In genomic region chr12:9647825-9648700, GRCh38 we compare ENCODE assay signal across 8 cellular contexts. TPM values are rescaled to one million over a fixed set of nuclear protein-coding genes. Genes with fewer than 3 reads are reported as not detected.
DNase-seq lines count a peak whose midpoint lies in the region; ATAC-seq and TF ChIP-seq lines count a peak whose summit lies in the region.

No MANE protein-coding gene starts in this region.

- no peak for TF ChIP-seq RAD21 in liver (IDR thresholded peaks at IDR 0.05)

- in situ Hi-C loops in GM18951 (cut with MboI; ENCODE audit: low sequenced_read_pairs, unreplicated experiment) = loop anchor here (25.0 kb wide), 2 partner anchors 311 to 489 kb away; partner anchors contain the start of gene CLEC7A

- H3K4me3 Mint-ChIP-seq in activated CD4-positive, alpha-beta T cell treated with anti-CD3 and anti-CD28 coated beads, Interleukin-2, amount 10 ng/mL, durations not matched to agents 24 days and 14 days = peak overlapping the region; percentile 95

- peak overlapping the region; percentile 97 for H3K27ac Mint-ChIP-seq in activated CD4-positive, alpha-beta T cell treated with anti-CD3 and anti-CD28 coated beads, Interleukin-2, amount 10 ng/mL, durations not matched to agents 24 days and 14 days

- peak overlapping the region; percentile 56 to 78 (median 64) for H3K4me3 ChIP-seq in liver (ENCODE audit: low read depth in 1 of 3, low read length in 3 of 3)

- peaks cover 40% of the 10 kb centered on the region for H3K36me3 Mint-ChIP-seq in activated CD4-positive, alpha-beta T cell treated with anti-CD3 and anti-CD28 coated beads, Interleukin-2, amount 10 ng/mL, durations not matched to agents 24 days and 14 days (ENCODE audit: low read depth)

- WGBS in liver = 2% methylated on average over 55 of the region's 55 CpGs

- intact Hi-C loops in activated CD4-positive, alpha-beta T cell treated with anti-CD3 and anti-CD28 coated beads, Interleukin-2, amount 10 ng/mL, durations not matched to agents 24 days and 14 days (cut with micrococcal nuclease) = loop anchor here (1.0 to 10.0 kb wide), 5 partner anchors 14 to 403 kb away; no protein-coding TSS in a partner anchor

- H3K9ac ChIP-seq in liver (ENCODE audit: low read depth in 1 of 2, low read length in 2 of 2) = peak overlapping the region; percentile 62 to 94

- H3K4me1 Mint-ChIP-seq in activated CD4-positive, alpha-beta T cell treated with anti-CD3 and anti-CD28 coated beads, Interleukin-2, amount 10 ng/mL, durations not matched to agents 24 days and 14 days = peaks cover 57% of the 10 kb centered on the region

- H3K9me3 ChIP-seq in liver (ENCODE audit: control insufficient read depth in 4 of 4, low read length in 3 of 4) = no peaks in the 10 kb centered on the region

- TF ChIP-seq CTCF in liver (IDR thresholded peaks at IDR 0.05; ENCODE audit: low read depth, low read length, missing input control) = no peak

- H3K27me3 ChIP-seq in liver (ENCODE audit: control insufficient read depth in 4 of 4, insufficient read depth in 4 of 4, low read length in 3 of 4) = no peaks in the 10 kb centered on the region

- H3K27me3 Mint-ChIP-seq in activated CD4-positive, alpha-beta T cell treated with anti-CD3 and anti-CD28 coated beads, Interleukin-2, amount 10 ng/mL, durations not matched to agents 24 days and 14 days = peaks cover 3% of the 10 kb centered on the region

- peak; percentile 76 for TF ChIP-seq POLR2A in GM18951 (IDR thresholded peaks at IDR 0.05; ENCODE audit: extremely low read depth, insufficient read depth, insufficient read length)

- H3K27ac ChIP-seq in liver (ENCODE audit: low read depth in 1 of 2, low read length in 2 of 2) = peak overlapping the region; percentile 74 to 75

- H3K4me1 ChIP-seq in liver (ENCODE audit: control insufficient read depth in 4 of 4, insufficient read depth in 4 of 4, low read length in 3 of 4) = peaks cover 3 to 12% (median 8%) of the 10 kb centered on the region in 4 donors

- H3K9me3 Mint-ChIP-seq in activated CD4-positive, alpha-beta T cell treated with anti-CD3 and anti-CD28 coated beads, Interleukin-2, amount 10 ng/mL, durations not matched to agents 24 days and 14 days = peaks cover 9% of the 10 kb centered on the region

- ATAC-seq in HG03159 (IDR thresholded peaks at IDR 0.05; ENCODE audit: unreplicated experiment) = peak; percentile 72

- H3K36me3 ChIP-seq in liver (ENCODE audit: control insufficient read depth in 4 of 4, insufficient read depth in 3 of 4, low read depth in 1 of 4, low read length in 3 of 4) = no peaks in the 10 kb centered on the region

- peak; percentile 95 for DNase-seq in AG20443 (ENCODE audit: low spot score)
- DNase-seq in NCI-H460 (ENCODE audit: extremely low read depth, low read depth) = peak; percentile 30
- DNase-seq in activated CD4-positive, alpha-beta T cell treated with anti-CD3 and anti-CD28 coated beads, Interleukin-2, amount 10 ng/mL, durations not matched to agents 24 days and 14 days = peak; percentile 98
- peak; percentile 66 for DNase-seq in dedifferentiated amniotic fluid mesenchymal stem cell (ENCODE audit: extremely low spot score)
- peak; percentile 90 for DNase-seq in stimulated activated CD4-positive, alpha-beta T cell treated with anti-CD3 and anti-CD28 coated beads, Interleukin-4, amount 100 ng/mL, for 24 hours

TF ChIP-seq in liver, 16 proteins besides CTCF, POLR2A, EP300 and RAD21:
- TF ChIP-seq ATF3 (IDR thresholded peaks at IDR 0.05) (no peak), FOXA2 (IDR thresholded peaks at IDR 0.05) (no peak), REST (IDR thresholded peaks at IDR 0.05) (no peak), GABPA (IDR thresholded peaks at IDR 0.05 in 1 of 2, conservative IDR thresholded peaks at IDR 0.05 in 1 of 2) (peak in 1 of 2 donors; percentile 15), TAF1 (conservative IDR thresholded peaks at IDR 0.05) (peak; percentile 9)

RNA-seq across cellular contexts. Expression of gene CLEC2D, which starts 21.4 kb away (rescaled TPM):
- total RNA-seq in NCI-H460 (2014; rRNA removed; shearing (Covaris generic)) = 0.29 and 1.5 TPM in 2 replicates
- polyA plus RNA-seq in NCI-H460 (2014; cell fraction: nucleus; rRNA removed) = 3.7 and 6.6 TPM in 2 replicates
- 386 and 391 TPM in 2 replicates for total RNA-seq in activated CD4-positive, alpha-beta T cell treated with anti-CD3 and anti-CD28 coated beads, Interleukin-2, amount 10 ng/mL, durations not matched to agents 24 days and 14 days
- total RNA-seq in liver = 1 to 10 TPM; 3.1 to 3.7 TPM
- polyA plus RNA-seq in liver = 1 to 10 TPM in 1 of 2 donors, under 1 TPM in 1; 0.16 to 2.8 TPM

RNA-seq across cellular contexts. Expression of gene KLRB1, which starts 40.3 kb away (rescaled TPM):
- not detected in 2 replicates for total RNA-seq in NCI-H460 (2014; rRNA removed; shearing (Covaris generic))
- not detected in 2 replicates for polyA plus RNA-seq in NCI-H460 (2014; cell fraction: nucleus; rRNA removed)
- total RNA-seq in activated CD4-positive, alpha-beta T cell treated with anti-CD3 and anti-CD28 coated beads, Interleukin-2, amount 10 ng/mL, durations not matched to agents 24 days and 14 days = 0.14 TPM in 1 of 2 replicates, not detected in the other
- total RNA-seq in liver = 1 to 10 TPM in 1 of 2 donors, under 1 TPM in 1; 0.75 to 1.2 TPM
- 1 to 10 TPM in 1 of 2 donors, under 1 TPM in 1; 0.53 to 1.2 TPM for polyA plus RNA-seq in liver

Comparison
In these comparisons a context has a peak if more than half of its experiments do, and no peak if none do; other contexts are left out.
1. Peak in every context shown above with its lines: DNase-seq, ATAC-seq, H3K4me3 ChIP-seq and H3K27ac ChIP-seq.
2. DNase-seq: peak in every context shown above with its lines; median percentile 98 in activated CD4-positive, alpha-beta T cell treated with anti-CD3 and anti-CD28 coated beads, Interleukin-2, amount 10 ng/mL, durations not matched to agents 24 days and 14 days; 95 in AG20443; 90 in stimulated activated CD4-positive, alpha-beta T cell treated with anti-CD3 and anti-CD28 coated beads, Interleukin-4, amount 100 ng/mL, for 24 hours; 66 in dedifferentiated amniotic fluid mesenchymal stem cell; 30 in NCI-H460.
3. RNA of gene CLEC2D, which starts 21.4 kb away (total RNA-seq): 386 to 391 TPM in activated CD4-positive, alpha-beta T cell treated with anti-CD3 and anti-CD28 coated beads, Interleukin-2, amount 10 ng/mL, durations not matched to agents 24 days and 14 days; 3.1 to 3.7 TPM in liver and 0.29 to 1.5 TPM in NCI-H460; every median in the first group is over 10 times any median in the second.